Comparison of ENCODE assay signal across 9 cellular contexts in genomic region chr6:144675231-144675861, GRCh38.
DNase-seq lines count a peak whose midpoint lies in the region; ATAC-seq lines count a peak whose summit lies in the region.
"Had no signal": no experiment of that assay in that cellular context is flagged by ENCODE, and none has a peak within 500 bp of the region (broad histone marks: within the 10 kb centered on the region; RNA-seq: fewer than 3 reads in every experiment).

No MANE protein-coding gene starts in this region.

- DNase-seq in NCI-H748 (lab: John Stamatoyannopoulos, UW; ENCODE audit: unreplicated experiment) = peak; percentile 57
- DNase-seq in NCI-H748 treated with DMSO at 0.1 percent for 48 hours (lab: John Stamatoyannopoulos, UW) = no peak
- DNase-seq in NCI-H69 (lab: John Stamatoyannopoulos, UW) = peak; percentile 73
- DNase-seq in dermis blood vessel endothelial cell = peak; percentile 51
- peak; percentile 15 to 28 for DNase-seq in stimulated activated CD4-positive, alpha-beta T cell treated with anti-CD3 and anti-CD28 coated beads, Interleukin-4, amount 100 ng/mL, for 48 hours (ENCODE audit: low read depth in 2 of 2)
- DNase-seq in effector CD4-positive, alpha-beta T cell = no peak
- DNase-seq: amniotic stem cell had no signal

- ATAC-seq in HG03521 (IDR thresholded peaks at IDR 0.05; ENCODE audit: unreplicated experiment) (no peak), GM18520 (IDR thresholded peaks at IDR 0.05; ENCODE audit: unreplicated experiment) (no peak)

Comparison
In these comparisons a context has a peak if more than half of its experiments do, and no peak if none do; other contexts are left out.
1. DNase-seq: peak in NCI-H748 (single experiment), NCI-H69 (single experiment), dermis blood vessel endothelial cell (single experiment) and stimulated activated CD4-positive, alpha-beta T cell treated with anti-CD3 and anti-CD28 coated beads, Interleukin-4, amount 100 ng/mL, for 48 hours (2 of 2); none in NCI-H748 treated with DMSO at 0.1 percent for 48 hours (single experiment) and effector CD4-positive, alpha-beta T cell (single experiment).